Comparison of ENCODE assay signal across 10 cellular contexts in the genomic region with DNA sequence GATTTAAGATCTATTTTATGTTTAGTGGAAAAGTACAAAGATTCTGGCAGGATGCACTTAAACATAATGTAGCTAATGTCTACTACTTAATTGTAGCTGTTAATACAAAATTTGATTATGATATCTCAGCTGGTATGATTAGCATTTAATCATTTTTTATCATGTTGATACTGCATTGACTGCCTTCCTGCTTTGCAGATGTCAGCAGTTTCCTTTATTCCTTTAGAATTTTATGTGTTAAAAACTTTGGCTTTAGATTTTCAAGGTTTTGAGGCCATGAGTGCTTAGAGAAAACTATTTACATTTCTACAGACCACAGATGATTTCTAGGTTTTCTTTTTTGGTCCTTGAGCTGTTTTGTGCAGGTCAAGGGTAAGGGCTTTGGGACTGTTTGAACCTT.
"Had no signal": no experiment of that assay in that cellular context is flagged by ENCODE, and none has a peak within 500 bp of the region (broad histone marks: within the 10 kb centered on the region; RNA-seq: fewer than 3 reads in every experiment).

No MANE protein-coding gene starts in this region.

- DNase-seq: GM23248, GOT3, H7, H9, HCEC 1CT, HFFc6 had no signal

- H3K4me3 ChIP-seq: GM23248, GM23338 had no signal

- H3K9ac ChIP-seq: GM23248 had no signal

- H3K27ac ChIP-seq: GM23248 had no signal

- FAIRE-seq: H1, H54 had no signal

- H3K4me2 ChIP-seq: GM23338 had no signal

- H2AFZ ChIP-seq: GM23248, GM23338 had no signal

- ATAC-seq: GM23338, HCT116 had no signal
